ENCODE assay signal across 14 cellular contexts in the genomic region with DNA sequence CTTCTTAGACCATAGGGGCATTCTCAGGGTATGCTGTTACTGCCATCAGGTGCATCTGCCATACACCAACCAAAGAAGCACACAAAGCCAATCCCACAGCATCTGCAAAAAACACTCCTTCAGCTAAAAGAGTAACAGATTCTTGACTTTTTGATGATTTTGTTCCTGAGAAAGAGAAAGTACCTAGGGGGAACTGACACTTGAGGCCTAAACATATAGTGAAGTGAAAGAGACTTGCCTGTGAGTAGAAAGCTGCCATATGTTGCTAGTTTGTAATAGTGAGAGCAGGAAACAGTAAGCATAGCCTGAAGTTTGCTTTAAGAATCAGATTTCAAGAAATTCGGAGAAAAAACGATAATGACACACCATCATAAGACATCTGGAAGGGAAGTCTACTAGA.
A peak's percentile ranks its signal among the peaks of the same experiment; 100 is the strongest.
DNase-seq lines count a peak whose midpoint lies in the region; ATAC-seq and TF ChIP-seq lines count a peak whose summit lies in the region.
"Had no signal": no experiment of that assay in that cellular context is flagged by ENCODE, and none has a peak within 500 bp of the region (broad histone marks: within the 10 kb centered on the region; RNA-seq: fewer than 3 reads in every experiment).

No MANE protein-coding gene starts in this region.

- peaks cover 8% of the 10 kb centered on the region for H3K36me3 Mint-ChIP-seq in WTC11

- H3K4me3 ChIP-seq in foreskin fibroblast (ENCODE audit: low read depth in 1 of 2, low read length in 2 of 2), result no peak overlapping the region
- H3K4me3 ChIP-seq: colonic mucosa, thyroid gland had no signal

- H3K4me3 Mint-ChIP-seq in WTC11, result no peak overlapping the region
- H3K4me3 Mint-ChIP-seq: activated T-cell treated with anti-CD3 and anti-CD28 coated beads, Interleukin-2, amount 50 U/mL, for 72 hours; nephron progenitor cell had no signal

- POLR2A ChIA-PET in WTC11 (lab: Charles Lee), result no interaction called here

- peaks cover 14% of the 10 kb centered on the region for H3K4me1 Mint-ChIP-seq in WTC11
- H3K4me1 Mint-ChIP-seq: nephron progenitor cell had no signal

- TF ChIP-seq CTCF in foreskin fibroblast (IDR thresholded peaks at IDR 0.05; ENCODE audit: low read depth, low read length), result no peak
- TF ChIP-seq CTCF in WTC11 (IDR thresholded peaks at IDR 0.05), result no peak

- no peak overlapping the region for H3K27ac Mint-ChIP-seq in WTC11
- H3K27ac Mint-ChIP-seq: nephron progenitor cell had no signal

- DNase-seq in NOMO-1 treated with DMSO at 0.1 percent for 48 hours (lab: John Stamatoyannopoulos, UW; ENCODE audit: unreplicated experiment) (peak; percentile 14), NOMO-1 treated with dmso at 0.1 percent for 144 hours (lab: John Stamatoyannopoulos, UW; ENCODE audit: unreplicated experiment) (no peak), foreskin fibroblast (peak; percentile 17 to 51), NCI-H1417 (lab: John Stamatoyannopoulos, UW) (no peak), WTC11 (ENCODE audit: low spot score) (no peak), NCI-H526 (lab: John Stamatoyannopoulos, UW) (no peak)
- DNase-seq: activated T-cell treated with anti-CD3 and anti-CD28 coated beads, Interleukin-2, amount 50 U/mL, for 72 hours; colonic mucosa; NCI-H446; nephron progenitor cell; SW 1271; thyroid gland had no signal

- H3K27me3 Mint-ChIP-seq in WTC11 (ENCODE audit: low read depth), result no peaks in the 10 kb centered on the region

- CTCF ChIA-PET in WTC11 (lab: Charles Lee), result interaction anchor here (1.1 kb wide), 1 partner anchor 50 kb away, joined by 3 read pairs; no protein-coding TSS in a partner anchor

- H3K9me3 Mint-ChIP-seq in WTC11, result peaks cover 21% of the 10 kb centered on the region
- H3K9me3 Mint-ChIP-seq: nephron progenitor cell had no signal

- ATAC-seq in GM21529 (IDR thresholded peaks at IDR 0.05; ENCODE audit: unreplicated experiment) (peak; percentile 99), HG03159 (IDR thresholded peaks at IDR 0.05; ENCODE audit: unreplicated experiment) (peak; percentile 99), WTC11 (no peak)

TF ChIP-seq in WTC11, 78 proteins besides CTCF, POLR2A, EP300 and RAD21:
- TF ChIP-seq, protein P1, sequence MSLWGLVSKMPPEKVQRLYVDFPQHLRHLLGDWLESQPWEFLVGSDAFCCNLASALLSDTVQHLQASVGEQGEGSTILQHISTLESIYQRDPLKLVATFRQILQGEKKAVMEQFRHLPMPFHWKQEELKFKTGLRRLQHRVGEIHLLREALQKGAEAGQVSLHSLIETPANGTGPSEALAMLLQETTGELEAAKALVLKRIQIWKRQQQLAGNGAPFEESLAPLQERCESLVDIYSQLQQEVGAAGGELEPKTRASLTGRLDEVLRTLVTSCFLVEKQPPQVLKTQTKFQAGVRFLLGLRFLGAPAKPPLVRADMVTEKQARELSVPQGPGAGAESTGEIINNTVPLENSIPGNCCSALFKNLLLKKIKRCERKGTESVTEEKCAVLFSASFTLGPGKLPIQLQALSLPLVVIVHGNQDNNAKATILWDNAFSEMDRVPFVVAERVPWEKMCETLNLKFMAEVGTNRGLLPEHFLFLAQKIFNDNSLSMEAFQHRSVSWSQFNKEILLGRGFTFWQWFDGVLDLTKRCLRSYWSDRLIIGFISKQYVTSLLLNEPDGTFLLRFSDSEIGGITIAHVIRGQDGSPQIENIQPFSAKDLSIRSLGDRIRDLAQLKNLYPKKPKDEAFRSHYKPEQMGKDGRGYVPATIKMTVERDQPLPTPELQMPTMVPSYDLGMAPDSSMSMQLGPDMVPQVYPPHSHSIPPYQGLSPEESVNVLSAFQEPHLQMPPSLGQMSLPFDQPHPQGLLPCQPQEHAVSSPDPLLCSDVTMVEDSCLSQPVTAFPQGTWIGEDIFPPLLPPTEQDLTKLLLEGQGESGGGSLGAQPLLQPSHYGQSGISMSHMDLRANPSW (CRISPR knock-in tag; conservative IDR thresholded peaks at IDR 0.05; ENCODE audit: low read depth), result no peak
- TF ChIP-seq, protein P2, sequence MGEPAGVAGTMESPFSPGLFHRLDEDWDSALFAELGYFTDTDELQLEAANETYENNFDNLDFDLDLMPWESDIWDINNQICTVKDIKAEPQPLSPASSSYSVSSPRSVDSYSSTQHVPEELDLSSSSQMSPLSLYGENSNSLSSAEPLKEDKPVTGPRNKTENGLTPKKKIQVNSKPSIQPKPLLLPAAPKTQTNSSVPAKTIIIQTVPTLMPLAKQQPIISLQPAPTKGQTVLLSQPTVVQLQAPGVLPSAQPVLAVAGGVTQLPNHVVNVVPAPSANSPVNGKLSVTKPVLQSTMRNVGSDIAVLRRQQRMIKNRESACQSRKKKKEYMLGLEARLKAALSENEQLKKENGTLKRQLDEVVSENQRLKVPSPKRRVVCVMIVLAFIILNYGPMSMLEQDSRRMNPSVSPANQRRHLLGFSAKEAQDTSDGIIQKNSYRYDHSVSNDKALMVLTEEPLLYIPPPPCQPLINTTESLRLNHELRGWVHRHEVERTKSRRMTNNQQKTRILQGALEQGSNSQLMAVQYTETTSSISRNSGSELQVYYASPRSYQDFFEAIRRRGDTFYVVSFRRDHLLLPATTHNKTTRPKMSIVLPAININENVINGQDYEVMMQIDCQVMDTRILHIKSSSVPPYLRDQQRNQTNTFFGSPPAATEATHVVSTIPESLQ (CRISPR knock-in tag; IDR thresholded peaks at IDR 0.05), result no peak
- TF ChIP-seq SMAD4 (CRISPR knock-in tag; IDR thresholded peaks at IDR 0.05), result no peak
TF ChIP-seq in WTC11: peak in this region for 0.

Comparison
In these comparisons a context has a peak if more than half of its experiments do, and no peak if none do; other contexts are left out.
1. DNase-seq: peak in NOMO-1 treated with DMSO at 0.1 percent for 48 hours (single experiment) and foreskin fibroblast (2 of 2); none in NOMO-1 treated with dmso at 0.1 percent for 144 hours (single experiment), NCI-H1417 (0 of 3), WTC11 (single experiment) and NCI-H526 (0 of 2).